In the genomic region with DNA sequence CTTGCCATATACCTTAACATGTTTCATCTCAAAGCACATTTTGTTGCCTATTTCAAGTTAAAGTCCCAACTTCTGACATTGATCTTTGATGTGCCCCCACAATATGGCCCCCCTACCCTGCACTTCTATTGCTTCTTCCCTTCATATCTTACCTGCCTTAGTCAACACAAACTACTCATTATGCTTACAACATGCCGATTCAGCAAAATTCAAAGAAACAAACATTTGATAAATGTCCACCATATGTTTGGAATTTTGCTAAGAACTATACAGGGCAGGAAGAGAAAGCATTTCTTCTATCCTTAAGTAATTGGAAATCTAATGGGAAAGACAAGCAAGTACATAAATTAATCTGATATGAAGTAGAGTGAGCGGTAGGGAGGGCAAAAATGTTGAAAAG, we compare ENCODE assay signal across 33 cellular contexts. TPM values are rescaled to one million over a fixed set of nuclear protein-coding genes. Genes with fewer than 3 reads are reported as not detected.
"Had no signal": no experiment of that assay in that cellular context is flagged by ENCODE, and none has a peak within 500 bp of the region (broad histone marks: within the 10 kb centered on the region; RNA-seq: fewer than 3 reads in every experiment).

No MANE protein-coding gene starts in this region.

- H3K27me3 ChIP-seq: neural progenitor cell, ovary, spleen, suprapubic skin, testis, tibial artery, transverse colon, upper lobe of right lung, uterus had no signal

- H3K4me2 ChIP-seq: neural progenitor cell, smooth muscle cell had no signal

- ATAC-seq: natural killer cell; psoas muscle; right cardiac atrium; sciatic nerve; stimulated activated memory B cell treated with anti-CD40 and anti-IgM and Interleukin-4, amounts not matched to agents 10 μg/mL and 1 μg/mL and 100 μg/mL, for 72 hours; stimulated activated naive CD8-positive, alpha-beta T cell treated with anti-CD3 and anti-CD28 coated beads, Interleukin-15, amount 100 ng/mL, for 72 hours; stimulated activated naive CD8-positive, alpha-beta T cell treated with anti-CD3 and anti-CD28 coated beads, Interleukin-15, Interleukin-2, amounts not matched to agents 100 U/mL and 50 U/mL, for 24 hours; upper lobe of right lung had no signal

- H3K36me3 ChIP-seq: neural progenitor cell, ovary, spleen, suprapubic skin, tibial artery, transverse colon, upper lobe of right lung, uterus had no signal

- H3K4me1 ChIP-seq: neural progenitor cell, parathyroid adenoma, psoas muscle, spleen, suprapubic skin, testis, tibial artery, transverse colon, upper lobe of right lung, uterus had no signal

- DNase-seq: natural killer cell; occipital lobe; ovary; posterior cingulate gyrus; psoas muscle; right cardiac atrium; spleen; stimulated activated CD4-positive, alpha-beta T cell treated with anti-CD3 and anti-CD28 coated beads, Interleukin-12 subunit alpha, Interleukin-12 subunit beta, amount 100 ng/mL, for 4 hours; stimulated activated CD4-positive, alpha-beta T cell treated with anti-CD3 and anti-CD28 coated beads, Interleukin-1b, Interleukin-23, amount 100 ng/mL, for 48 hours; stimulated activated CD4-positive, alpha-beta T cell treated with anti-CD3 and anti-CD28 coated beads, Interleukin-4, amount 100 ng/mL, for 1 hour; stimulated activated CD4-positive, alpha-beta T cell treated with anti-CD3 and anti-CD28 coated beads, Interleukin-4, amount 100 ng/mL, for 4 hours; stimulated activated CD8-positive, alpha-beta memory T cell treated with anti-CD3 and anti-CD28 coated beads, Interleukin-4, amount 100 ng/mL, for 48 hours; stimulated activated naive CD4-positive, alpha-beta T cell; stimulated activated naive CD8-positive, alpha-beta T cell treated with anti-CD3 and anti-CD28 coated beads, Interleukin-15, amount 100 ng/mL, for 72 hours; stimulated activated naive CD8-positive, alpha-beta T cell treated with anti-CD3 and anti-CD28 coated beads, Interleukin-15, Interleukin-2, amounts not matched to agents 100 U/mL and 50 U/mL, for 24 hours; substantia nigra; testis; tibial artery; transverse colon; upper lobe of right lung; uterus had no signal

- H3K9me3 ChIP-seq: ovary, psoas muscle, spleen, suprapubic skin, testis, tibial artery, transverse colon, upper lobe of right lung, uterus had no signal

- H3K9ac ChIP-seq: neural progenitor cell, parathyroid adenoma had no signal

- H3K79me2 ChIP-seq: parathyroid adenoma had no signal

- H2AFZ ChIP-seq: neural progenitor cell, parathyroid adenoma had no signal

- H3K4me3 ChIP-seq: neural progenitor cell, ovary, psoas muscle, skin epidermis, smooth muscle cell, spleen, suprapubic skin, testis, tibial artery, transverse colon, upper lobe of right lung, uterus had no signal

- H3K27ac ChIP-seq: neural progenitor cell, ovary, parathyroid adenoma, psoas muscle, skin epidermis, spleen, suprapubic skin, testis, tibial artery, transverse colon, upper lobe of right lung, uterus had no signal

RNA-seq across cellular contexts. Expression of a gene that starts 25.6 kb away (rescaled TPM):
- total RNA-seq: natural killer cell, occipital lobe, osteoblast, ovary, progenitor cell of endocrine pancreas, psoas muscle, renal cortical epithelial cell, right cardiac atrium, sciatic nerve, smooth muscle cell, spleen, suprapubic skin, transverse colon, upper lobe of right lung, urinary bladder had no signal
- polyA plus RNA-seq: neural cell, ovary, psoas muscle, right cardiac atrium, smooth muscle cell, spleen, urinary bladder had no signal
